17 cellular contexts compared by ENCODE assay signal in genomic region chr17:39357488-39357887, GRCh38. TPM values are rescaled to one million over a fixed set of nuclear protein-coding genes. Genes with fewer than 3 reads are reported as not detected.
DNase-seq lines count a peak whose midpoint lies in the region; ATAC-seq and TF ChIP-seq lines count a peak whose summit lies in the region.
"Had no signal": no experiment of that assay in that cellular context is flagged by ENCODE, and none has a peak within 500 bp of the region (broad histone marks: within the 10 kb centered on the region; RNA-seq: fewer than 3 reads in every experiment).

No MANE protein-coding gene starts in this region.

- H3K36me3 ChIP-seq in SK-N-MC (ENCODE audit: insufficient read depth, low read length) = no peaks in the 10 kb centered on the region
- H3K36me3 ChIP-seq in lower lobe of right lung = no peaks in the 10 kb centered on the region

- H3K4me1 Mint-ChIP-seq in Calu3 (ENCODE audit: low read depth, unreplicated experiment) (peaks cover 30% of the 10 kb centered on the region), progenitor cell of endocrine pancreas (ENCODE audit: low read depth) (peaks cover 7% of the 10 kb centered on the region)

- H3K36me3 Mint-ChIP-seq in Calu3 (ENCODE audit: insufficient read depth, unreplicated experiment) = peaks cover 5% of the 10 kb centered on the region
- H3K36me3 Mint-ChIP-seq in progenitor cell of endocrine pancreas (ENCODE audit: insufficient read depth) = no peaks in the 10 kb centered on the region

- no TSS peak for BruUV-seq in Calu3 (replicated peaks; lab: Mats Ljungman, UMichigan)

- CTCF ChIA-PET in Calu3 (lab: Charles Lee) = interaction anchor here (0.6 to 1.8 kb wide), 17 partner anchors 10 to 533 kb away, joined by 3 to 9 read pairs (median 4); partner anchors contain the start of gene MED1

- DNase-seq in Calu3 = peak; percentile 53
- no peak for DNase-seq in SK-N-MC (ENCODE audit: low read depth, low spot score)
- DNase-seq in epithelial cell of esophagus (ENCODE audit: low read depth) = peak; percentile 22
- DNase-seq in progenitor cell of endocrine pancreas (ENCODE audit: low spot score, unreplicated experiment) = no peak
- DNase-seq in effector CD8-positive, alpha-beta T cell (lab: John Stamatoyannopoulos, UW) = no peak
- no peak for DNase-seq in lower lobe of right lung
- DNase-seq in activated T-cell treated with anti-CD3 and anti-CD28 coated beads, Interleukin-2, amount 50 U/mL, for 48 hours = no peak
- DNase-seq: GM23248, HCEC 1CT, NCI-H1105, NCI-H1694, NCI-H2081 treated with DMSO at 0.1 percent for 48 hours, NCI-H446 treated with DMSO at 0.1 percent for 48 hours, Right ventricle myocardium superior had no signal

- no peaks in the 10 kb centered on the region for H3K27me3 ChIP-seq in lower lobe of right lung (ENCODE audit: low read depth)

- no peak overlapping the region for H3K4me3 ChIP-seq in SK-N-MC
- H3K4me3 ChIP-seq in epithelial cell of esophagus (ENCODE audit: low read length) = no peak overlapping the region
- no peak overlapping the region for H3K4me3 ChIP-seq in lower lobe of right lung
- H3K4me3 ChIP-seq: GM23248 had no signal

- H3K9me3 ChIP-seq in SK-N-MC (ENCODE audit: low read depth, low read length) = no peaks in the 10 kb centered on the region
- no peaks in the 10 kb centered on the region for H3K9me3 ChIP-seq in lower lobe of right lung

- H3K27me3 Mint-ChIP-seq in Calu3 (ENCODE audit: unreplicated experiment) = no peaks in the 10 kb centered on the region
- no peaks in the 10 kb centered on the region for H3K27me3 Mint-ChIP-seq in progenitor cell of endocrine pancreas
- H3K27me3 Mint-ChIP-seq: B cell had no signal

- H3K9me3 Mint-ChIP-seq in Calu3 (ENCODE audit: low read depth, unreplicated experiment) (no peaks in the 10 kb centered on the region), progenitor cell of endocrine pancreas (ENCODE audit: low read depth) (no peaks in the 10 kb centered on the region)

- H3K27ac Mint-ChIP-seq in Calu3 (ENCODE audit: unreplicated experiment) (no peak overlapping the region), progenitor cell of endocrine pancreas (peak overlapping the region; percentile 67)
- H3K27ac Mint-ChIP-seq: B cell had no signal

- TF ChIP-seq CTCF in Calu3 (IDR thresholded peaks at IDR 0.05; ENCODE audit: unreplicated experiment) (no peak), epithelial cell of esophagus (IDR thresholded peaks at IDR 0.05; ENCODE audit: insufficient read depth, low read depth, low read length, missing control alignments) (no peak), progenitor cell of endocrine pancreas (IDR thresholded peaks at IDR 0.05; ENCODE audit: unreplicated experiment) (no peak), lower lobe of right lung (IDR thresholded peaks at IDR 0.05) (no peak)

- H3K4me3 Mint-ChIP-seq in Calu3 (ENCODE audit: low read depth, unreplicated experiment) = no peak overlapping the region
- no peak overlapping the region for H3K4me3 Mint-ChIP-seq in progenitor cell of endocrine pancreas (ENCODE audit: low read depth)
- H3K4me3 Mint-ChIP-seq: B cell had no signal

- H3K27ac ChIP-seq in SK-N-MC (peak overlapping the region; percentile 34; the same call in 1 of the 2 replicates), lower lobe of right lung (no peak overlapping the region)
- H3K27ac ChIP-seq: GM23248, HL-60 had no signal

- peaks cover 8% of the 10 kb centered on the region for H3K4me1 ChIP-seq in lower lobe of right lung

- H3K9ac ChIP-seq in SK-N-MC (ENCODE audit: insufficient read length) = no peak overlapping the region
- H3K9ac ChIP-seq: GM23248 had no signal

- intact Hi-C loops in Calu3 (cut with micrococcal nuclease; ENCODE audit: unreplicated experiment) (no loop called here), lower lobe of right lung (cut with DNase I) (no loop called here)

- ATAC-seq in GM19452 (IDR thresholded peaks at IDR 0.05; ENCODE audit: unreplicated experiment) = no peak
- ATAC-seq in lower lobe of right lung = no peak

RNA-seq across cellular contexts. Expression of gene FBXL20, which starts 43.9 kb away (rescaled TPM):
- total RNA-seq in Calu3 (2022) = 70.3 and 71.5 TPM in 2 replicates
- total RNA-seq in progenitor cell of endocrine pancreas = 21.7 and 26.8 TPM in 2 replicates
- 25.4 TPM for total RNA-seq in lower lobe of right lung

Comparison
In these comparisons a context has a peak if more than half of its experiments do, and no peak if none do; other contexts are left out.
1. DNase-seq: peak in Calu3 (single experiment) and epithelial cell of esophagus (single experiment); none in SK-N-MC (single experiment), progenitor cell of endocrine pancreas (single experiment), effector CD8-positive, alpha-beta T cell (single experiment), lower lobe of right lung (single experiment) and activated T-cell treated with anti-CD3 and anti-CD28 coated beads, Interleukin-2, amount 50 U/mL, for 48 hours (0 of 2).